In the genomic region with DNA sequence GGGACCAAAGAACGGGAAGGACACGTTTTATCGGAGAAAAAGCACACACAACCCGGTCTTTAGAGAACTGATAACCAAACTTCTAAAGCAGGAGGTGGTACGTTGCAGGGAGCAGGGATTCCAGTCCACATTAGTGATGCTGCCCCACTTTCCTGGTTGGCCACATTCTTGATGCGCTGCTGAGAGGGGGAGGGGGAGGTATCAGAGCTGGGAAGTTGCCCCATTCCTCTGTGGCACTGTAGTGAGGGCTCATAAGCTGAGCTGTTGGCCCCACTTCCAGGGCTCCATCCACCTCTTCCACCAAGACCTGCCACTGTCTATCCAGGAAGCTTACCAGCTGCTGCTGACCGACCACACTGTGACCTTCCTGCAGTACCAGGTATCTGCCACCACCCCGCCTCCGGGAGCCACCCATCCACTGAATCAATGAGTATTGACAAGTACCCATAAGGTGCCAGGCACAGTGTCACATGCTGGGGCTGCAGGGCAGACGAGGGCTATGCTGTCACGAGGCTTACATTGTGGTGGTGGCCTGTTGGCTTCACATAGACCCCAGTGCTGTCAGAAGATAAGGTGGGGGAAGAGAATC, we compare ENCODE assay signal across 8 cellular contexts. TPM values are rescaled to one million over a fixed set of nuclear protein-coding genes. Genes with fewer than 3 reads are reported as not detected.
DNase-seq lines count a peak whose midpoint lies in the region; ATAC-seq and TF ChIP-seq lines count a peak whose summit lies in the region.

No MANE protein-coding gene starts in this region.

- TF ChIP-seq CTCF in AG04449 (IDR thresholded peaks at IDR 0.05; ENCODE audit: insufficient read depth, low read length, missing control alignments): no peak

- H3K4me1 Mint-ChIP-seq in activated T-helper 1 cell treated with anti-CD3 and anti-CD28 coated beads, Interleukin-12 subunit alpha, Interleukin-12 subunit beta, Interleukin-2, Interleukin-4 antibody, amounts not matched to agents 30 ng/mL and 10 ng/mL and 1 ng/mL, durations not matched to agents 14 hours and 24 hours and 36 hours (ENCODE audit: low read depth): peaks cover 18% of the 10 kb centered on the region

- H3K4me3 Mint-ChIP-seq in activated T-helper 1 cell treated with anti-CD3 and anti-CD28 coated beads, Interleukin-12 subunit alpha, Interleukin-12 subunit beta, Interleukin-2, Interleukin-4 antibody, amounts not matched to agents 30 ng/mL and 10 ng/mL and 1 ng/mL, durations not matched to agents 14 hours and 24 hours and 36 hours: peak overlapping the region; percentile 82

- H3K27me3 Mint-ChIP-seq in activated T-helper 1 cell treated with anti-CD3 and anti-CD28 coated beads, Interleukin-12 subunit alpha, Interleukin-12 subunit beta, Interleukin-2, Interleukin-4 antibody, amounts not matched to agents 30 ng/mL and 10 ng/mL and 1 ng/mL, durations not matched to agents 14 hours and 24 hours and 36 hours (ENCODE audit: insufficient read depth): peaks cover 7% of the 10 kb centered on the region

- POLR2A ChIA-PET in AG04449 (lab: Yijun Ruan, JAX): interaction anchor here (1.3 to 2.2 kb wide), 4 partner anchors 8 to 149 kb away, joined by 3 to 9 read pairs (median 4); a partner anchor contains a TSS

- intact Hi-C loops in activated T-helper 1 cell treated with anti-CD3 and anti-CD28 coated beads, Interleukin-12 subunit alpha, Interleukin-12 subunit beta, Interleukin-2, Interleukin-4 antibody, amounts not matched to agents 30 ng/mL and 10 ng/mL and 1 ng/mL, durations not matched to agents 14 hours and 24 hours and 36 hours (cut with micrococcal nuclease): loop anchor here (2.0 kb wide), 1 partner anchor 257 kb away; a partner anchor contains a TSS

- H3K27ac Mint-ChIP-seq in activated T-helper 1 cell treated with anti-CD3 and anti-CD28 coated beads, Interleukin-12 subunit alpha, Interleukin-12 subunit beta, Interleukin-2, Interleukin-4 antibody, amounts not matched to agents 30 ng/mL and 10 ng/mL and 1 ng/mL, durations not matched to agents 14 hours and 24 hours and 36 hours: peak overlapping the region; percentile 77

- peaks cover 20% of the 10 kb centered on the region for H3K36me3 Mint-ChIP-seq in activated T-helper 1 cell treated with anti-CD3 and anti-CD28 coated beads, Interleukin-12 subunit alpha, Interleukin-12 subunit beta, Interleukin-2, Interleukin-4 antibody, amounts not matched to agents 30 ng/mL and 10 ng/mL and 1 ng/mL, durations not matched to agents 14 hours and 24 hours and 36 hours (ENCODE audit: low read depth)

- H3K4me3 ChIP-seq in AG04449 (ENCODE audit: low read depth, low read length) (peak overlapping the region; percentile 75), iPS-11a (ENCODE audit: low read depth, low read length) (peak overlapping the region; percentile 73)

- no peaks in the 10 kb centered on the region for H3K9me3 Mint-ChIP-seq in activated T-helper 1 cell treated with anti-CD3 and anti-CD28 coated beads, Interleukin-12 subunit alpha, Interleukin-12 subunit beta, Interleukin-2, Interleukin-4 antibody, amounts not matched to agents 30 ng/mL and 10 ng/mL and 1 ng/mL, durations not matched to agents 14 hours and 24 hours and 36 hours

- DNase-seq in AG04449 (ENCODE audit: low read depth, low spot score): no peak
- DNase-seq in HT-29 (ENCODE audit: low spot score): peak; percentile 71
- DNase-seq in activated T-helper 1 cell treated with anti-CD3 and anti-CD28 coated beads, Interleukin-12 subunit alpha, Interleukin-12 subunit beta, Interleukin-2, Interleukin-4 antibody, amounts not matched to agents 30 ng/mL and 10 ng/mL and 1 ng/mL, durations not matched to agents 14 hours and 24 hours and 36 hours (ENCODE audit: low spot score): peak; percentile 12
- DNase-seq in stimulated activated CD8-positive, alpha-beta memory T cell treated with anti-CD3 and anti-CD28 coated beads, Interleukin-4, amount 100 ng/mL, for 48 hours: peak; percentile 65
- DNase-seq in KG1 (lab: John Stamatoyannopoulos, UW): no peak

- ATAC-seq in HG03469 (IDR thresholded peaks at IDR 0.05; ENCODE audit: unreplicated experiment): no peak
- ATAC-seq in GM21390 (IDR thresholded peaks at IDR 0.05; ENCODE audit: unreplicated experiment): no peak

- CTCF ChIA-PET in AG04449 (lab: Yijun Ruan, JAX): interaction anchor here (0.9 to 3.1 kb wide), 19 partner anchors 9 to 247 kb away, joined by 3 to 57 read pairs (median 5); a partner anchor contains a TSS

RNA-seq across cellular contexts. Expression of a gene that starts 1.0 kb away (rescaled TPM):
- total RNA-seq in HT-29 (2014; rRNA removed; shearing (Covaris generic)): 108 and 134 TPM in 2 replicates
- total RNA-seq in activated T-helper 1 cell treated with anti-CD3 and anti-CD28 coated beads, Interleukin-12 subunit alpha, Interleukin-12 subunit beta, Interleukin-2, Interleukin-4 antibody, amounts not matched to agents 30 ng/mL and 10 ng/mL and 1 ng/mL, durations not matched to agents 14 hours and 24 hours and 36 hours: 65.9 and 72.6 TPM in 2 replicates

RNA-seq across cellular contexts. Expression of a gene that starts 2.0 kb away (rescaled TPM):
- total RNA-seq in HT-29 (2014; rRNA removed; shearing (Covaris generic)): 12.3 and 13.6 TPM in 2 replicates
- total RNA-seq in activated T-helper 1 cell treated with anti-CD3 and anti-CD28 coated beads, Interleukin-12 subunit alpha, Interleukin-12 subunit beta, Interleukin-2, Interleukin-4 antibody, amounts not matched to agents 30 ng/mL and 10 ng/mL and 1 ng/mL, durations not matched to agents 14 hours and 24 hours and 36 hours: 0.88 and 2.0 TPM in 2 replicates

RNA-seq across cellular contexts. Expression of a gene that starts 8.1 kb away (rescaled TPM):
- total RNA-seq in HT-29 (2014; rRNA removed; shearing (Covaris generic)): 162 and 184 TPM in 2 replicates
- total RNA-seq in activated T-helper 1 cell treated with anti-CD3 and anti-CD28 coated beads, Interleukin-12 subunit alpha, Interleukin-12 subunit beta, Interleukin-2, Interleukin-4 antibody, amounts not matched to agents 30 ng/mL and 10 ng/mL and 1 ng/mL, durations not matched to agents 14 hours and 24 hours and 36 hours: 7.1 and 8.2 TPM in 2 replicates

Comparison
In these comparisons a context has a peak if more than half of its experiments do, and no peak if none do; other contexts are left out.
1. DNase-seq: peak in HT-29 (single experiment), activated T-helper 1 cell treated with anti-CD3 and anti-CD28 coated beads, Interleukin-12 subunit alpha, Interleukin-12 subunit beta, Interleukin-2, Interleukin-4 antibody, amounts not matched to agents 30 ng/mL and 10 ng/mL and 1 ng/mL, durations not matched to agents 14 hours and 24 hours and 36 hours (single experiment) and stimulated activated CD8-positive, alpha-beta memory T cell treated with anti-CD3 and anti-CD28 coated beads, Interleukin-4, amount 100 ng/mL, for 48 hours (single experiment); none in AG04449 (single experiment) and KG1 (single experiment).
2. RNA of a gene that starts 8.1 kb away (total RNA-seq): 162 to 184 TPM in HT-29; 7.1 to 8.2 TPM in activated T-helper 1 cell treated with anti-CD3 and anti-CD28 coated beads, Interleukin-12 subunit alpha, Interleukin-12 subunit beta, Interleukin-2, Interleukin-4 antibody, amounts not matched to agents 30 ng/mL and 10 ng/mL and 1 ng/mL, durations not matched to agents 14 hours and 24 hours and 36 hours; every median in the first group is over 10 times any median in the second.